16 cellular contexts compared by ENCODE assay signal in genomic region chr4:16377887-16378286, GRCh38.
DNase-seq lines count a peak whose midpoint lies in the region; ATAC-seq, FAIRE-seq and TF ChIP-seq lines count a peak whose summit lies in the region.
"Had no signal": no experiment of that assay in that cellular context is flagged by ENCODE, and none has a peak within 500 bp of the region (broad histone marks: within the 10 kb centered on the region; RNA-seq: fewer than 3 reads in every experiment).

No MANE protein-coding gene starts in this region.

- no peak overlapping the region for H2BK20ac ChIP-seq in H1 (ENCODE audit: low read length)

- H3K4me3 ChIP-seq in H1 (ENCODE audit: extremely low read depth in 1 of 4, insufficient read depth in 2 of 4, low read depth in 3 of 4, low read length in 4 of 4) (no peak overlapping the region), iPS DF 6.9 (ENCODE audit: low read length) (no peak overlapping the region)
- H3K4me3 ChIP-seq: GM23248 had no signal

- no peaks in the 10 kb centered on the region for H3K79me2 ChIP-seq in H1 (ENCODE audit: control insufficient read depth in 1 of 2, insufficient read depth in 2 of 2, low read length in 2 of 2)

- intact Hi-C loops in left ventricle myocardium superior (cut with micrococcal nuclease): no loop called here

- no peak overlapping the region for H3K14ac ChIP-seq in H1 (ENCODE audit: insufficient read length)

- H3K18ac ChIP-seq in H1 (ENCODE audit: extremely low read depth, low read length): no peak overlapping the region

- H3K4me1 Mint-ChIP-seq in nephron: peaks cover 13% of the 10 kb centered on the region
- H3K4me1 Mint-ChIP-seq: CD14-positive monocyte had no signal

- no peak overlapping the region for H2BK12ac ChIP-seq in H1 (ENCODE audit: low read depth, low read length)

- H4K91ac ChIP-seq in H1 (replicated peaks; ENCODE audit: insufficient read length, low read length): no peak overlapping the region

- H3K27me3 ChIP-seq in H1 (replicated peaks in 1 of 4; ENCODE audit: control insufficient read depth in 3 of 4, extremely low read depth in 1 of 4, insufficient read depth in 3 of 4, low read length in 3 of 4) (no peaks in the 10 kb centered on the region), iPS DF 6.9 (ENCODE audit: control insufficient read depth, insufficient read depth, low read length) (no peaks in the 10 kb centered on the region)

- ATAC-seq in left ventricle myocardium superior: no peak
- ATAC-seq: CD8-positive, alpha-beta T cell had no signal

- H3K4ac ChIP-seq in H1 (replicated peaks; ENCODE audit: insufficient read length, low read depth, low read length): no peak overlapping the region

- H3K27ac ChIP-seq in H1 (ENCODE audit: low read depth, low read length): no peak overlapping the region
- no peak overlapping the region for H3K27ac ChIP-seq in iPS DF 6.9 (ENCODE audit: low read length)
- H3K27ac ChIP-seq: 22Rv1, GM23248 had no signal

- H3K4me2 ChIP-seq in H1 (ENCODE audit: insufficient read depth in 1 of 2, low read depth in 2 of 2, low read length in 2 of 2): no peak overlapping the region

- H3K36me3 Mint-ChIP-seq in nephron (ENCODE audit: low read depth): no peaks in the 10 kb centered on the region
- H3K36me3 Mint-ChIP-seq: CD14-positive monocyte; CD8-positive, alpha-beta T cell; IgD-negative memory B cell had no signal

- no peak overlapping the region for H4K5ac ChIP-seq in H1 (ENCODE audit: insufficient read length, low read depth, low read length)

- peak; percentile 69 to 73 for TF ChIP-seq RAD21 in H1 (IDR thresholded peaks at IDR 0.05 in 1 of 2, conservative IDR thresholded peaks at IDR 0.05 in 1 of 2; ENCODE audit: low read depth in 2 of 2, low read length in 2 of 2)

- no peaks in the 10 kb centered on the region for H3K9me3 Mint-ChIP-seq in nephron
- H3K9me3 Mint-ChIP-seq: CD8-positive, alpha-beta T cell; HFFc6; IgD-negative memory B cell had no signal

- no peak overlapping the region for H3K56ac ChIP-seq in H1 (replicated peaks; ENCODE audit: insufficient read length, low read depth, low read length)

- no peak overlapping the region for H2AFZ ChIP-seq in H1 (ENCODE audit: low read length)
- H2AFZ ChIP-seq: GM23248 had no signal

- H4K8ac ChIP-seq in H1 (ENCODE audit: extremely low read depth, insufficient read depth, low read length): no peak overlapping the region

- no peak overlapping the region for H2AK5ac ChIP-seq in H1 (ENCODE audit: low read depth, low read length)

- peak; percentile 49 for DNase-seq in ELF-1 (ENCODE audit: low read depth, low spot score)
- peak in 1 of 2 experiments; percentile 23 for DNase-seq in H1 (ENCODE audit: low read depth in 1 of 2, low spot score in 2 of 2)
- DNase-seq in iPS DF 6.9 (ENCODE audit: low read depth, low spot score): peak; percentile 16
- no peak for DNase-seq in left ventricle myocardium superior
- no peak for DNase-seq in NCI-H1436 (lab: John Stamatoyannopoulos, UW)
- DNase-seq in GM19240 (ENCODE audit: insufficient read length, low spot score): no peak
- DNase-seq: Caco-2; CD8-positive, alpha-beta T cell; DMS53; GM23248; HCEC 1CT; HFFc6 had no signal

- peaks cover 0 to 3% (median 0%) of the 10 kb centered on the region in 4 experiments; a peak in 2 of 7 replicates for H3K4me1 ChIP-seq in H1 (replicated peaks in 1 of 4; ENCODE audit: control insufficient read depth in 3 of 4, insufficient read depth in 4 of 4, low read length in 3 of 4)
- H3K4me1 ChIP-seq in iPS DF 6.9 (ENCODE audit: control insufficient read depth, insufficient read depth, low read length): 0 out of 2 replicates have a peak, but pooled peaks cover 1% of the 10 kb centered on the region
- H3K4me1 ChIP-seq: Caco-2 had no signal

- no peaks in the 10 kb centered on the region for H3K36me3 ChIP-seq in H1 (ENCODE audit: control insufficient read depth in 2 of 4, insufficient read depth in 4 of 4, low read length in 3 of 4)
- H3K36me3 ChIP-seq in iPS DF 6.9 (ENCODE audit: control insufficient read depth, insufficient read depth, low read length): no peaks in the 10 kb centered on the region

- H2BK5ac ChIP-seq in H1 (ENCODE audit: low read depth, low read length): no peak overlapping the region

- FAIRE-seq in H1 (lab: Jason Lieb, UNC): peak; percentile 55

- no peak overlapping the region for H3K4me3 Mint-ChIP-seq in nephron
- H3K4me3 Mint-ChIP-seq: CD14-positive monocyte; CD8-positive, alpha-beta T cell; HFFc6; IgD-negative memory B cell had no signal

- H3K23ac ChIP-seq in H1 (ENCODE audit: insufficient read length): no peak overlapping the region

- CTCF ChIA-PET in H1 (lab: Charles Lee; ENCODE audit: partially characterized antibody): interaction anchor here (0.9 to 1.3 kb wide), 2 partner anchors 15 to 87 kb away, joined by 3 read pairs; no protein-coding TSS in a partner anchor

- H3K9ac ChIP-seq in H1 (replicated peaks in 1 of 4; ENCODE audit: extremely low read depth in 1 of 4, low read depth in 3 of 4, low read length in 3 of 4): no peak overlapping the region
- H3K9ac ChIP-seq: GM23248 had no signal

- no peaks in the 10 kb centered on the region for H3K23me2 ChIP-seq in H1 (ENCODE audit: low read depth, low read length)

- no peaks in the 10 kb centered on the region for H3K79me1 ChIP-seq in H1 (ENCODE audit: low read depth, low read length)

- 56% methylated on average over 5 of the region's 5 CpGs; no CpG with 5 or more reads in 1 of the 2 experiments for WGBS in H1 (ENCODE audit: extremely low coverage in 1 of 2, insufficient coverage in 1 of 2, insufficient read length in 1 of 2, insufficient replicate concordance in 2 of 2, low coverage in 1 of 2, low lambda C conversion rate in 2 of 2, missing lambda C conversion rate in 1 of 2), 2 experiments
- no CpG with 5 or more reads among the region's 5 CpGs for WGBS in iPS DF 6.9 (ENCODE audit: insufficient coverage, insufficient read length)

- POLR2A ChIA-PET in H1 (lab: Charles Lee; ENCODE audit: partially characterized antibody): no interaction called here

- H3K9me3 ChIP-seq in H1 (ENCODE audit: insufficient read depth in 2 of 2, low read depth in 1 of 2, low read length in 1 of 2) (no peaks in the 10 kb centered on the region), iPS DF 6.9 (ENCODE audit: control insufficient read depth, insufficient read depth, low read length) (no peaks in the 10 kb centered on the region)
- H3K9me3 ChIP-seq: Caco-2 had no signal

- H2BK120ac ChIP-seq in H1 (replicated peaks; ENCODE audit: low read depth, low read length): no peak overlapping the region

- no peak for TF ChIP-seq POLR2A in H1 (IDR thresholded peaks at IDR 0.05; ENCODE audit: control extremely low read depth in 1 of 2, low read depth in 2 of 2, low read length in 2 of 2)

- no peak overlapping the region for H2BK15ac ChIP-seq in H1 (ENCODE audit: low read length)

- TF ChIP-seq EP300 in H1 (IDR thresholded peaks at IDR 0.05; ENCODE audit: borderline replicate concordance in 1 of 2, low read depth in 2 of 2, low read length in 2 of 2): no peak

- TF ChIP-seq CTCF in H1 (IDR thresholded peaks at IDR 0.05; ENCODE audit: control extremely low read depth in 1 of 3, insufficient read depth in 1 of 3, low read depth in 1 of 3, low read length in 3 of 3) (peak; percentile 7 to 32 (median 28); a peak in 3 of 4 replicates), nephron (IDR thresholded peaks at IDR 0.05; ENCODE audit: unreplicated experiment in 3 of 3) (no peak)

- H3K27me3 Mint-ChIP-seq in nephron (ENCODE audit: low read depth): peaks cover 11% of the 10 kb centered on the region
- H3K27me3 Mint-ChIP-seq: IgD-negative memory B cell had no signal

- peak overlapping the region; percentile 38 to 62 (median 46) for H3K27ac Mint-ChIP-seq in nephron
- H3K27ac Mint-ChIP-seq: CD14-positive monocyte; CD8-positive, alpha-beta T cell; HFFc6; IgD-negative memory B cell had no signal

- no peaks in the 10 kb centered on the region for H4K20me1 ChIP-seq in H1 (replicated peaks in 1 of 2; ENCODE audit: control insufficient read depth in 1 of 2, insufficient read depth in 2 of 2, low read length in 2 of 2)

TF ChIP-seq in H1, 55 proteins besides CTCF, POLR2A, EP300 and RAD21:
- no peak for TF ChIP-seq HDAC2 (IDR thresholded peaks at IDR 0.05; ENCODE audit: borderline replicate concordance in 1 of 2, low read depth in 2 of 2, low read length in 2 of 2)
- TF ChIP-seq TEAD4 (IDR thresholded peaks at IDR 0.05; ENCODE audit: low read depth, low read length): peak; percentile 62; the same call in 1 of the 2 replicates

Comparison
In these comparisons a context has a peak if more than half of its experiments do, and no peak if none do; other contexts are left out.
1. DNase-seq: peak in ELF-1 (single experiment) and iPS DF 6.9 (single experiment); none in left ventricle myocardium superior (single experiment), NCI-H1436 (single experiment) and GM19240 (single experiment).
2. CTCF ChIP-seq: peak in H1 (3 of 3); none in nephron (0 of 3).